15 cellular contexts compared by ENCODE assay signal in genomic region chr2:60227014-60227413, GRCh38.
DNase-seq lines count a peak whose midpoint lies in the region; ATAC-seq lines count a peak whose summit lies in the region.
"Had no signal": no experiment of that assay in that cellular context is flagged by ENCODE, and none has a peak within 500 bp of the region (broad histone marks: within the 10 kb centered on the region; RNA-seq: fewer than 3 reads in every experiment).

No MANE protein-coding gene starts in this region.

- no peak overlapping the region for H3K4me3 Mint-ChIP-seq in memory B cell
- H3K4me3 Mint-ChIP-seq: B cell; CD4-positive, CD25-positive, alpha-beta regulatory T cell; CD8-positive, alpha-beta T cell had no signal

- DNase-seq in KBM-7 (peak; percentile 5), NCI-H526 treated with DMSO at 0.1 percent for 48 hours (lab: John Stamatoyannopoulos, UW) (peak; percentile 66), memory B cell (ENCODE audit: low spot score in 2 of 2) (no peak), sciatic nerve (ENCODE audit: low spot score) (no peak), NCI-H1105 treated with DMSO at 0.1 percent for 48 hours (lab: John Stamatoyannopoulos, UW) (no peak)
- DNase-seq in activated CD4-positive, alpha-beta T cell treated with anti-CD3 and anti-CD28 coated beads for 48 hours: no peak
- DNase-seq: Caco-2; CD4-positive, CD25-positive, alpha-beta regulatory T cell; CD8-positive, alpha-beta T cell; DMS153; DND-41; GM23248; H7; HCEC 1CT had no signal

- peaks cover 3% of the 10 kb centered on the region for H3K9me3 Mint-ChIP-seq in memory B cell

- H3K27me3 Mint-ChIP-seq in memory B cell: no peaks in the 10 kb centered on the region
- H3K27me3 Mint-ChIP-seq: B cell; CD4-positive, CD25-positive, alpha-beta regulatory T cell had no signal

- ATAC-seq in memory B cell (ENCODE audit: low read depth) (peak; percentile 41), sciatic nerve (no peak)
- ATAC-seq: CD8-positive, alpha-beta T cell had no signal

- in situ Hi-C loops in KBM-7 (cut with MboI; ENCODE audit: low pct_unique_long_range_greater_than_20kb, low sequenced_read_pairs): no loop called here

- intact Hi-C loops in sciatic nerve (cut with DNase I): no loop called here

- peaks cover 20% of the 10 kb centered on the region for H3K4me1 Mint-ChIP-seq in memory B cell

- peaks cover 7% of the 10 kb centered on the region for H3K36me3 Mint-ChIP-seq in memory B cell
- H3K36me3 Mint-ChIP-seq: CD4-positive, CD25-positive, alpha-beta regulatory T cell; CD8-positive, alpha-beta T cell had no signal

- H3K27ac Mint-ChIP-seq in memory B cell: peak overlapping the region; percentile 75
- H3K27ac Mint-ChIP-seq: B cell; CD4-positive, CD25-positive, alpha-beta regulatory T cell; CD8-positive, alpha-beta T cell had no signal

Comparison
In these comparisons a context has a peak if more than half of its experiments do, and no peak if none do; other contexts are left out.
1. DNase-seq: peak in KBM-7 (single experiment) and NCI-H526 treated with DMSO at 0.1 percent for 48 hours (single experiment); none in memory B cell (0 of 2), sciatic nerve (single experiment), activated CD4-positive, alpha-beta T cell treated with anti-CD3 and anti-CD28 coated beads for 48 hours (single experiment) and NCI-H1105 treated with DMSO at 0.1 percent for 48 hours (single experiment).